9 cellular contexts compared by ENCODE assay signal in genomic region chr7:105532709-105533460, GRCh38. TPM values are rescaled to one million over a fixed set of nuclear protein-coding genes. Genes with fewer than 3 reads are reported as not detected.
DNase-seq lines count a peak whose midpoint lies in the region; ATAC-seq and TF ChIP-seq lines count a peak whose summit lies in the region.
"Had no signal": no experiment of that assay in that cellular context is flagged by ENCODE, and none has a peak within 500 bp of the region (broad histone marks: within the 10 kb centered on the region; RNA-seq: fewer than 3 reads in every experiment).

No MANE protein-coding gene starts in this region.

- no peak for ATAC-seq in Right ventricle myocardium superior (ENCODE audit: poor library complexity)
- ATAC-seq in aorta (ENCODE audit: low FRiP score), result peak; percentile 12

- 31% methylated on average over 12 of the region's 12 CpGs for WGBS in aorta, 2 donors

- no peak for TF ChIP-seq CTCF in right atrium auricular region (IDR thresholded peaks at IDR 0.05)
- TF ChIP-seq CTCF in brain microvascular endothelial cell (IDR thresholded peaks at IDR 0.05; ENCODE audit: low read depth, low read length, missing control alignments), result no peak

- in situ Hi-C loops in brain microvascular endothelial cell (cut with HindIII; ENCODE audit: low pct_ligation_motif_present, low sequenced_read_pairs), result no loop called here

- H3K27me3 ChIP-seq in right atrium auricular region (no peaks in the 10 kb centered on the region), brain microvascular endothelial cell (replicated peaks) (no peaks in the 10 kb centered on the region), mononuclear cell (ENCODE audit: insufficient read depth, low read length) (no peaks in the 10 kb centered on the region), aorta (ENCODE audit: control insufficient read depth in 1 of 2, insufficient read depth in 2 of 2, low read length in 1 of 2) (no peaks in the 10 kb centered on the region)

- no peak for DNase-seq in right atrium auricular region (ENCODE audit: low spot score)
- no peak for DNase-seq in Right ventricle myocardium superior
- DNase-seq in brain microvascular endothelial cell, result no peak
- no peak for DNase-seq in aorta
- DNase-seq in NCI-H345 (lab: John Stamatoyannopoulos, UW), result no peak
- no peak for DNase-seq in SW480 (ENCODE audit: low spot score)
- no peak for DNase-seq in cerebellum (ENCODE audit: low spot score)

- H3K27ac ChIP-seq in right atrium auricular region, result peak overlapping the region in 1 of 2 donors; percentile 87
- no peak overlapping the region for H3K27ac ChIP-seq in brain microvascular endothelial cell
- H3K27ac ChIP-seq in aorta (ENCODE audit: low read depth in 1 of 2, low read length in 2 of 2), result no peak overlapping the region

- H3K9me3 ChIP-seq in right atrium auricular region (no peaks in the 10 kb centered on the region), mononuclear cell (ENCODE audit: low read depth, low read length) (no peaks in the 10 kb centered on the region), aorta (ENCODE audit: control insufficient read depth, low read length) (no peaks in the 10 kb centered on the region)

- H3K36me3 ChIP-seq in right atrium auricular region, result peaks cover 14% of the 10 kb centered on the region
- H3K36me3 ChIP-seq in brain microvascular endothelial cell (replicated peaks), result peaks cover 21% of the 10 kb centered on the region
- no peaks in the 10 kb centered on the region for H3K36me3 ChIP-seq in aorta (ENCODE audit: control insufficient read depth in 1 of 2, insufficient read depth in 2 of 2, low read length in 1 of 2)

- H3K4me3 ChIP-seq in right atrium auricular region, result peak overlapping the region; percentile 98 to 100
- peak overlapping the region; percentile 81 for H3K4me3 ChIP-seq in brain microvascular endothelial cell (ENCODE audit: low read depth, low read length)
- peak overlapping the region; percentile 72 for H3K4me3 ChIP-seq in mononuclear cell (ENCODE audit: low read length)
- H3K4me3 ChIP-seq in aorta (ENCODE audit: low read length in 2 of 2), result peak overlapping the region; percentile 65 to 80

- intact Hi-C loops in Right ventricle myocardium superior (cut with DNase I) (no loop called here), aorta (cut with DNase I) (no loop called here)

- peaks cover 0 to 13% of the 10 kb centered on the region in 2 donors for H3K4me1 ChIP-seq in right atrium auricular region
- H3K4me1 ChIP-seq in mononuclear cell (ENCODE audit: insufficient read depth, low read length), result peaks cover 30% of the 10 kb centered on the region
- H3K4me1 ChIP-seq in aorta (ENCODE audit: control insufficient read depth in 1 of 2, insufficient read depth in 2 of 2, low read length in 2 of 2), result peaks cover 0 to 9% of the 10 kb centered on the region in 2 donors

RNA-seq across cellular contexts. Expression of gene RINT1, which starts 0.9 kb away (rescaled TPM):
- total RNA-seq in right atrium auricular region (10 to 100 TPM; 11.6 to 11.9 TPM), Right ventricle myocardium superior (12.4 TPM), mononuclear cell (29.0 TPM), aorta (10 to 100 TPM; 16.6 to 17.7 TPM), cerebellum (22.5 TPM)
- 10 to 100 TPM in 1 of 2 donors, 1 to 10 TPM in 1; 5.5 to 14.0 TPM for polyA plus RNA-seq in aorta

RNA-seq across cellular contexts. Expression of gene PUS7, which starts 10.8 kb away (rescaled TPM):
- total RNA-seq in right atrium auricular region (1 to 10 TPM; 4.3 to 7.8 TPM), Right ventricle myocardium superior (5.2 TPM), mononuclear cell (6.3 TPM), aorta (10 to 100 TPM; 11.1 to 11.6 TPM), cerebellum (12.2 TPM)
- polyA plus RNA-seq in aorta, result 1 to 10 TPM in 1 of 2 donors, under 1 TPM in 1; 0.38 to 2.8 TPM

RNA-seq across cellular contexts. Expression of gene EFCAB10, which starts 48.4 kb away (rescaled TPM):
- total RNA-seq in right atrium auricular region (not detected), Right ventricle myocardium superior (not detected), mononuclear cell (0.94 TPM), aorta (not detected), cerebellum (2.1 TPM)
- polyA plus RNA-seq in aorta, result not detected
- total RNA-seq: pulmonary artery endothelial cell had no signal
